ENCODE assay signal across 8 cellular contexts in genomic region chr7:10940748-10941358, GRCh38. TPM values are rescaled to one million over a fixed set of nuclear protein-coding genes. Genes with fewer than 3 reads are reported as not detected.
DNase-seq lines count a peak whose midpoint lies in the region; TF ChIP-seq lines count a peak whose summit lies in the region.

No MANE protein-coding gene starts in this region.

- intact Hi-C loops in MCF 10A (cut with micrococcal nuclease): loop anchor here (1.0 to 5.0 kb wide), 2 partner anchors 32 to 271 kb away; partner anchors contain the start of gene PHF14

- H4K5ac ChIP-seq in mesendoderm (ENCODE audit: low read length): peak overlapping the region; percentile 62

- H3K4me3 Mint-ChIP-seq in MCF 10A (ENCODE audit: unreplicated experiment): no peak overlapping the region

- H3K4me1 ChIP-seq in mesendoderm (ENCODE audit: control insufficient read depth, low read depth, low read length): no peaks in the 10 kb centered on the region

- no peaks in the 10 kb centered on the region for H3K36me3 ChIP-seq in mesendoderm (ENCODE audit: control insufficient read depth, insufficient read depth, low read length)

- H3K18ac ChIP-seq in mesendoderm (ENCODE audit: low read length): no peak overlapping the region

- POLR2A ChIA-PET in MCF 10A (lab: Yijun Ruan, JAX): interaction anchor here (0.6 to 6.9 kb wide), 22 partner anchors 8 to 1270 kb away, joined by 3 to 119 read pairs (median 5); partner anchors contain the start of genes PHF14 and TMEM106B

- H2AK5ac ChIP-seq in mesendoderm (ENCODE audit: low read length): no peak overlapping the region

- peaks cover 15% of the 10 kb centered on the region for H3K36me3 Mint-ChIP-seq in MCF 10A (ENCODE audit: insufficient read depth, unreplicated experiment)

- DNase-seq in NCI-H2227 treated with DMSO at 0.1 percent for 48 hours (lab: John Stamatoyannopoulos, UW) (peak; percentile 37), NCI-H2227 (lab: John Stamatoyannopoulos, UW; ENCODE audit: unreplicated experiment) (no peak), NCI-H2107 (lab: John Stamatoyannopoulos, UW) (peak; percentile 6), MCF 10A (ENCODE audit: unreplicated experiment) (peak; percentile 20), mesendoderm (no peak), SKM-1 treated with dmso at 0.1 percent for 144 hours (lab: John Stamatoyannopoulos, UW; ENCODE audit: unreplicated experiment) (no peak), iPS-NIHi11 (ENCODE audit: low spot score) (no peak), NOMO-1 (lab: John Stamatoyannopoulos, UW; ENCODE audit: unreplicated experiment in 2 of 2) (no peak)

- no peak overlapping the region for H2BK120ac ChIP-seq in mesendoderm (ENCODE audit: low read depth, low read length)

- peak overlapping the region; percentile 14 for H2BK5ac ChIP-seq in mesendoderm (ENCODE audit: low read length)

- peak overlapping the region; percentile 65 for H3K4me2 ChIP-seq in mesendoderm (ENCODE audit: low read length)

- peak overlapping the region; percentile 49 for H3K27ac ChIP-seq in mesendoderm (ENCODE audit: low read depth, low read length)

- WGBS in mesendoderm (ENCODE audit: extremely low coverage, insufficient coverage, low lambda C conversion rate): no CpG with 5 or more reads among the region's 18 CpGs

- H3K4ac ChIP-seq in mesendoderm (ENCODE audit: low read depth, low read length): peak overlapping the region; percentile 39

- TF ChIP-seq CTCF in MCF 10A (IDR thresholded peaks at IDR 0.05; ENCODE audit: unreplicated experiment): no peak

- TSS peak; percentile 81 for BruUV-seq in MCF 10A (replicated peaks; lab: Mats Ljungman, UMichigan)

- H2BK15ac ChIP-seq in mesendoderm (replicated peaks; ENCODE audit: low read depth): no peak overlapping the region

- peak overlapping the region; percentile 63 for H3K4me3 ChIP-seq in mesendoderm (ENCODE audit: low read length)

- H3K9ac ChIP-seq in mesendoderm (ENCODE audit: low read length): peak overlapping the region; percentile 85

- H3K27me3 Mint-ChIP-seq in MCF 10A (ENCODE audit: insufficient read depth, unreplicated experiment): no peaks in the 10 kb centered on the region

- peak overlapping the region; percentile 87 for H4K8ac ChIP-seq in mesendoderm (ENCODE audit: low read depth, low read length)

- CTCF ChIA-PET in MCF 10A (lab: Yijun Ruan, JAX): interaction anchor here (0.7 to 1.4 kb wide), 5 partner anchors 10 to 400 kb away, joined by 3 to 7 read pairs (median 4); no protein-coding TSS in a partner anchor

- peak overlapping the region; percentile 86 for H3K56ac ChIP-seq in mesendoderm (ENCODE audit: low read length)

- H3K79me2 ChIP-seq in mesendoderm (ENCODE audit: control insufficient read depth, insufficient read depth, low read length): peaks cover 22% of the 10 kb centered on the region

- H3K4me1 Mint-ChIP-seq in MCF 10A (ENCODE audit: insufficient read depth, unreplicated experiment): no peaks in the 10 kb centered on the region

- no peaks in the 10 kb centered on the region for H3K9me3 Mint-ChIP-seq in MCF 10A (ENCODE audit: unreplicated experiment)

- H3K23ac ChIP-seq in mesendoderm (ENCODE audit: low read length): no peak overlapping the region

- no peaks in the 10 kb centered on the region for H3K27me3 ChIP-seq in mesendoderm (ENCODE audit: insufficient read depth, low read length, poor library complexity)

- H3K27ac Mint-ChIP-seq in MCF 10A (ENCODE audit: low read depth, unreplicated experiment): no peak overlapping the region

- no peaks in the 10 kb centered on the region for H3K79me1 ChIP-seq in mesendoderm (ENCODE audit: low read length)

RNA-seq across cellular contexts. Expression of gene PHF14, which starts 32.8 kb away (rescaled TPM):
- 25.3 and 39.6 TPM in 2 replicates for total RNA-seq in MCF 10A (2022)
- polyA plus RNA-seq in mesendoderm (2013, experiment 1 of 2): 72.9 TPM
- 79.2 TPM for polyA plus RNA-seq in mesendoderm (2013, experiment 2 of 2)

Comparison
In these comparisons a context has a peak if more than half of its experiments do, and no peak if none do; other contexts are left out.
1. DNase-seq: peak in NCI-H2227 treated with DMSO at 0.1 percent for 48 hours (single experiment), NCI-H2107 (single experiment) and MCF 10A (single experiment); none in NCI-H2227 (single experiment), mesendoderm (single experiment), SKM-1 treated with dmso at 0.1 percent for 144 hours (single experiment), iPS-NIHi11 (single experiment) and NOMO-1 (0 of 2).